10 cellular contexts compared by ENCODE assay signal in the genomic region with DNA sequence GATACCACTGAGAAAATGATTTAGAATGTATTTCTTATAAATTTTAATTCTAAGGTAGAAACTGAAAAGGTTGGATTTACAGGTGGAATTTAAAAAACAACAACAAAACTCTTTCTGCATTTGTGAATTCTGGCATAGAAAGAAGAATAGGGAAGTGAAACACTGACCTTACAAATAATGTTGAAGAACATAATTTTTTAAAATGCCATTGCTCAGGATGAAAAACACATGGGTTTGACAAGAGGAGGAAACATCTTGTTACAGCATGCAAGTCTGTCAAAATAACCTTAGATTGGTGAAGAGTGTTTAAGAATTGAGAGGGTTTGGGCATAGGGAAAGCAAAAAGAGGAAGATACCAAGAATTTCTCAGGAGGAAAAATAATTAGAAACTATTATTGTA.
DNase-seq lines count a peak whose midpoint lies in the region; ATAC-seq and FAIRE-seq lines count a peak whose summit lies in the region.
"Had no signal": no experiment of that assay in that cellular context is flagged by ENCODE, and none has a peak within 500 bp of the region (broad histone marks: within the 10 kb centered on the region; RNA-seq: fewer than 3 reads in every experiment).

No MANE protein-coding gene starts in this region.

- peaks cover 23% of the 10 kb centered on the region for H3K36me3 Mint-ChIP-seq in effector memory CD8-positive, alpha-beta T cell (ENCODE audit: insufficient read depth)

- peak overlapping the region; percentile 4 to 75 for H3K4me3 Mint-ChIP-seq in effector memory CD8-positive, alpha-beta T cell

- no peak for FAIRE-seq in HTR-8/SVneo (lab: Jason Lieb, UNC)

- ATAC-seq in GM18511 (IDR thresholded peaks at IDR 0.05; ENCODE audit: unreplicated experiment) (peak; percentile 64), GM21423 (IDR thresholded peaks at IDR 0.05; ENCODE audit: unreplicated experiment) (peak; percentile 56), HG03520 (IDR thresholded peaks at IDR 0.05; ENCODE audit: unreplicated experiment) (peak; percentile 76)
- ATAC-seq in effector memory CD8-positive, alpha-beta T cell (replicated peaks) = no peak

- no peaks in the 10 kb centered on the region for H3K27me3 Mint-ChIP-seq in effector memory CD8-positive, alpha-beta T cell

- no peak for DNase-seq in effector memory CD8-positive, alpha-beta T cell
- no peak for DNase-seq in HTR-8/SVneo (ENCODE audit: insufficient read length, low spot score)
- DNase-seq in AG08395 (ENCODE audit: low spot score) = no peak
- DNase-seq in inferior parietal cortex (ENCODE audit: extremely low spot score) = no peak
- DNase-seq: hippocampal formation, NCI-H69, nucleus accumbens had no signal

- peak overlapping the region; percentile 96 to 99 for H3K27ac Mint-ChIP-seq in effector memory CD8-positive, alpha-beta T cell

- peaks cover 39 to 64% of the 10 kb centered on the region in 2 donors for H3K4me1 Mint-ChIP-seq in effector memory CD8-positive, alpha-beta T cell (ENCODE audit: low read depth in 2 of 2)

- H3K9me3 Mint-ChIP-seq in effector memory CD8-positive, alpha-beta T cell = peaks cover 9 to 12% of the 10 kb centered on the region in 2 donors
